In genomic region chr5:125046838-125047237, GRCh38 we compare ENCODE assay signal across 31 cellular contexts.
"Had no signal": no experiment of that assay in that cellular context is flagged by ENCODE, and none has a peak within 500 bp of the region (broad histone marks: within the 10 kb centered on the region; RNA-seq: fewer than 3 reads in every experiment).

No MANE protein-coding gene starts in this region.

- DNase-seq: activated B cell treated with CpG ODN at 0.5 μM for 24 hours; activated CD4-positive, alpha-beta memory T cell treated with anti-CD3 and anti-CD28 coated beads, Interleukin-2, amount 10 ng/mL, durations not matched to agents 7 days and 5 days; activated CD4-positive, alpha-beta T cell treated with anti-CD3 and anti-CD28 coated beads for 48 hours; activated CD4-positive, CD25-positive, alpha-beta regulatory T cell treated with anti-CD3 and anti-CD28 coated beads, Interleukin-2, amount 50 U/mL, for 72 hours; activated effector memory CD4-positive, alpha-beta T cell treated with anti-CD3 and anti-CD28 coated beads, Interleukin-2, amount 50 U/mL, for 16 hours; activated naive CD4-positive, alpha-beta T cell; activated naive CD4-positive, alpha-beta T cell treated with anti-CD3 and anti-CD28 coated beads, Interleukin-2, amount 50 U/mL, for 16 hours; activated naive CD8-positive, alpha-beta T cell treated with anti-CD3 and anti-CD28 coated beads for 36 hours; activated T-cell treated with anti-CD3 and anti-CD28 coated beads, Interleukin-2, amount 50 U/mL, for 1 hour; activated T-cell treated with anti-CD3 and anti-CD28 coated beads, Interleukin-2, amount 50 U/mL, for 72 hours; amygdala; NCI-H1092 treated with DMSO at 0.1 percent for 48 hours; NCI-H1417; NCI-H146; NCI-H187; NCI-H2029 treated with DMSO at 0.1 percent for 48 hours; NCI-H2107; NCI-H2171; NCI-H510A; NCI-H526; NCI-H748 treated with DMSO at 0.1 percent for 48 hours; NK-92 treated with Interleukin-12 subunit alpha and Interleukin-12 subunit beta, amount 100 ng/mL, for 24 hours; PC-9; Right ventricle myocardium superior; SW 1271; T-helper 1 cell; T-helper 2 cell; T-helper 9 cell had no signal

- H3K27ac ChIP-seq: ascending aorta, PC-9, VCaP had no signal

- H3K9me3 ChIP-seq: ascending aorta had no signal

- H3K36me3 ChIP-seq: ascending aorta had no signal

- H3K4me3 ChIP-seq: ascending aorta, PC-9 had no signal

- H3K27me3 ChIP-seq: ascending aorta had no signal

- ATAC-seq: activated T-cell treated with anti-CD3 and anti-CD28 coated beads, Interleukin-2, amount 50 U/mL, for 72 hours; activated T-helper 17 cell treated with anti-CD3 and anti-CD28 coated beads, Interleukin-2, amount 50 U/mL, for 72 hours had no signal
